22 cellular contexts compared by ENCODE assay signal in the genomic region with DNA sequence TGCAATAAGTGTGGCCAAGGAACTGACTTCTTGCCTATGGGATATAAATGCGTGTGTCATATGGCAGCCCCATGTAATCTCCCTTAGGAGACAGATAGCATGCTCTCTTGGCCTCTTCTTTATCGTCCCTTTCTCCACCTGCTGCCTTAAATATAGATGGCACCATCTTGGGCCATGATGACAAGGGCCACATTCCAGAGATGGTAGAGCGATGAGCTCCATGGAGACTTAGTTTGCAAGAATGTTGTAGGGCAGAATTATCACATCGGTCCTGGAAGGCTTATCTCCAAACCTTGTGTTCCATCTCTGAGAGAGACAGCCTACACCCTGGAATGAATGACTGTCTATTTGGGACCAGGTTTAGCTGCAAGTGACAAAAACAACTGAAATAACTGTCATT.
"Had no signal": no experiment of that assay in that cellular context is flagged by ENCODE, and none has a peak within 500 bp of the region (broad histone marks: within the 10 kb centered on the region; RNA-seq: fewer than 3 reads in every experiment).

No MANE protein-coding gene starts in this region.

- H3K9me3 Mint-ChIP-seq: natural killer cell treated with Interleukin-12 subunit alpha and Interleukin-12 subunit beta and Interleukin-15 and Interleukin-18, amount 100 ng/mL, for 72 hours; stimulated activated naive B cell treated with anti-CD40 and anti-IgM and Interleukin-4, amounts not matched to agents 10 μg/mL and 1 μg/mL and 100 μg/mL, for 72 hours; stimulated activated naive CD8-positive, alpha-beta T cell treated with anti-CD3 and anti-CD28 coated beads, Interleukin-15, Interleukin-2, amounts not matched to agents 100 ng/mL and 50 ng/mL, for 24 hours had no signal

- H3K27me3 Mint-ChIP-seq: stimulated activated naive CD8-positive, alpha-beta T cell treated with anti-CD3 and anti-CD28 coated beads, Interleukin-15, Interleukin-2, amounts not matched to agents 100 ng/mL and 50 ng/mL, for 24 hours had no signal

- H3K4me3 ChIP-seq: dorsolateral prefrontal cortex, gastrocnemius medialis, hepatocyte, left lung, prostate gland, thoracic aorta, tibial nerve, upper lobe of right lung had no signal

- H3K36me3 ChIP-seq: gastrocnemius medialis, left lung, prostate gland, thoracic aorta, tibial nerve, upper lobe of right lung had no signal

- H3K79me2 ChIP-seq: hepatocyte had no signal

- H3K36me3 Mint-ChIP-seq: natural killer cell treated with Interleukin-12 subunit alpha and Interleukin-12 subunit beta and Interleukin-15 and Interleukin-18, amount 100 ng/mL, for 72 hours had no signal

- H3K27me3 ChIP-seq: dorsolateral prefrontal cortex, gastrocnemius medialis, hepatocyte, left lung, tibial nerve, upper lobe of right lung had no signal

- H3K4me2 ChIP-seq: hepatocyte had no signal

- H3K27ac Mint-ChIP-seq: naive B cell; natural killer cell treated with Interleukin-12 subunit alpha and Interleukin-12 subunit beta and Interleukin-15 and Interleukin-18, amount 100 ng/mL, for 72 hours; stimulated activated naive B cell treated with anti-CD40 and anti-IgM and Interleukin-4, amounts not matched to agents 10 μg/mL and 1 μg/mL and 100 μg/mL, for 72 hours; stimulated activated naive CD8-positive, alpha-beta T cell treated with anti-CD3 and anti-CD28 coated beads, Interleukin-15, Interleukin-2, amounts not matched to agents 100 ng/mL and 50 ng/mL, for 24 hours had no signal

- DNase-seq: caudate nucleus; dorsolateral prefrontal cortex; effector CD4-positive, alpha-beta T cell; foreskin fibroblast; gastrocnemius medialis; head of caudate nucleus; left cardiac atrium; left lung; naive B cell; nucleus accumbens; right cardiac atrium; small intestine; stimulated activated CD4-positive, alpha-beta T cell treated with anti-CD3 and anti-CD28 coated beads, Interleukin-15, amount 100 ng/mL, for 24 hours; stimulated activated CD4-positive, alpha-beta T cell treated with anti-CD3 and anti-CD28 coated beads, Interleukin-2, amount 100 ng/mL, for 48 hours; stimulated activated naive B cell treated with anti-CD40 and anti-IgM and Interleukin-4, amounts not matched to agents 10 μg/mL and 1 μg/mL and 100 μg/mL, for 72 hours; upper lobe of right lung had no signal

- H3K4me3 Mint-ChIP-seq: naive B cell; natural killer cell treated with Interleukin-12 subunit alpha and Interleukin-12 subunit beta and Interleukin-15 and Interleukin-18, amount 100 ng/mL, for 72 hours; stimulated activated naive B cell treated with anti-CD40 and anti-IgM and Interleukin-4, amounts not matched to agents 10 μg/mL and 1 μg/mL and 100 μg/mL, for 72 hours; stimulated activated naive CD8-positive, alpha-beta T cell treated with anti-CD3 and anti-CD28 coated beads, Interleukin-15, Interleukin-2, amounts not matched to agents 100 ng/mL and 50 ng/mL, for 24 hours had no signal

- H2AFZ ChIP-seq: hepatocyte had no signal

- H3K27ac ChIP-seq: dorsolateral prefrontal cortex, gastrocnemius medialis, hepatocyte, left lung, prostate gland, thoracic aorta, upper lobe of right lung had no signal

- H3K9me3 ChIP-seq: gastrocnemius medialis, left lung, prostate gland, thoracic aorta, upper lobe of right lung had no signal

- H3K4me1 ChIP-seq: left lung, prostate gland, upper lobe of right lung had no signal
